13 cellular contexts compared by ENCODE assay signal in the genomic region with DNA sequence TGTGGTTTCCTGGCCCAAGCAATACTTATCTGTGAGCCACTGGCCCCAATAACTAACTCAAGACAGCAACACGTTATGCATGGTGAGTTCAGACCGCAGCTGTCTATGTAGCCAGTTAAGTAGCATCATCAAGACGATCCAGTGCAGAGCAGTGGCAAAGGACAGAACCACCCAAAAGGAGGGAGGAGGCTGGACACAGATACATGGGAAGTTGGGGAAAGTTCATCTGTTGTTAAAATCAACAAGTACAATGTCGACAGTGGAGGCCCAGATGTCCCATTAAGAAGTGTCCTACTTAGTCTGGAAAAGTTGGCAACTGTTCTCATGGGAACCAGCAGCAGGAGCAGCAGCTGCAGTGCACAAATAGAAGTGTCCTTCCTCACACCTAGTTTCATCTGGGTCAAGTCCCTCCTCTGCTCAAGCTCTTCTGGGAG.
DNase-seq lines count a peak whose midpoint lies in the region; ATAC-seq and TF ChIP-seq lines count a peak whose summit lies in the region.
"Had no signal": no experiment of that assay in that cellular context is flagged by ENCODE, and none has a peak within 500 bp of the region (broad histone marks: within the 10 kb centered on the region; RNA-seq: fewer than 3 reads in every experiment).

No MANE protein-coding gene starts in this region.

- no peak overlapping the region for H3K27ac Mint-ChIP-seq in activated T-cell treated with anti-CD3 and anti-CD28 coated beads, Interleukin-2, amount 50 U/mL, for 72 hours
- H3K27ac Mint-ChIP-seq in T-helper 2 cell treated with Interferon-gamma antibody and Interleukin-4, amounts not matched to agents 5 μg/mL and 100 μg/mL, for 36 hours: no peak overlapping the region
- H3K27ac Mint-ChIP-seq in Caco-2 (ENCODE audit: unreplicated experiment): no peak overlapping the region
- H3K27ac Mint-ChIP-seq: stimulated activated effector memory CD8-positive, alpha-beta T cell treated with anti-CD3 and anti-CD28 coated beads, Interleukin-12 subunit alpha, Interleukin-12 subunit beta, amount 100 ng/mL, for 72 hours had no signal

- H3K4me1 ChIP-seq in heart right ventricle (peaks cover 9 to 82% (median 53%) of the 10 kb centered on the region in 9 donors), Caco-2 (no peaks in the 10 kb centered on the region)
- H3K4me1 ChIP-seq: BE2C, right lobe of liver had no signal

- no peaks in the 10 kb centered on the region for H3K4me1 Mint-ChIP-seq in activated T-cell treated with anti-CD3 and anti-CD28 coated beads, Interleukin-2, amount 50 U/mL, for 72 hours (ENCODE audit: low read depth)
- H3K4me1 Mint-ChIP-seq in T-helper 2 cell treated with Interferon-gamma antibody and Interleukin-4, amounts not matched to agents 5 μg/mL and 100 μg/mL, for 36 hours (ENCODE audit: low read depth): peaks cover 2% of the 10 kb centered on the region
- H3K4me1 Mint-ChIP-seq in Caco-2 (ENCODE audit: low read depth, unreplicated experiment): no peaks in the 10 kb centered on the region
- H3K4me1 Mint-ChIP-seq: stimulated activated effector memory CD8-positive, alpha-beta T cell treated with anti-CD3 and anti-CD28 coated beads, Interleukin-12 subunit alpha, Interleukin-12 subunit beta, amount 100 ng/mL, for 72 hours had no signal

- no peak overlapping the region for H3K4me3 Mint-ChIP-seq in activated T-cell treated with anti-CD3 and anti-CD28 coated beads, Interleukin-2, amount 50 U/mL, for 72 hours
- no peak overlapping the region for H3K4me3 Mint-ChIP-seq in T-helper 2 cell treated with Interferon-gamma antibody and Interleukin-4, amounts not matched to agents 5 μg/mL and 100 μg/mL, for 36 hours
- no peak overlapping the region for H3K4me3 Mint-ChIP-seq in Caco-2 (ENCODE audit: unreplicated experiment)
- H3K4me3 Mint-ChIP-seq: stimulated activated effector memory CD8-positive, alpha-beta T cell treated with anti-CD3 and anti-CD28 coated beads, Interleukin-12 subunit alpha, Interleukin-12 subunit beta, amount 100 ng/mL, for 72 hours had no signal

- peak; percentile 64 for ATAC-seq in GM21360 (IDR thresholded peaks at IDR 0.05; ENCODE audit: unreplicated experiment)
- peak; percentile 92 for ATAC-seq in HG03175 (IDR thresholded peaks at IDR 0.05; ENCODE audit: unreplicated experiment)
- ATAC-seq in heart right ventricle: peak in 6 of 8 donors; percentile 38 to 55 (median 46)
- ATAC-seq in activated T-cell treated with anti-CD3 and anti-CD28 coated beads, Interleukin-2, amount 50 U/mL, for 72 hours (replicated peaks in 1 of 2): no peak
- ATAC-seq: right lobe of liver; stimulated activated effector memory CD8-positive, alpha-beta T cell treated with anti-CD3 and anti-CD28 coated beads, Interleukin-12 subunit alpha, Interleukin-12 subunit beta, amount 100 ng/mL, for 72 hours had no signal

- TF ChIP-seq CTCF in GM12865 (IDR thresholded peaks at IDR 0.05; ENCODE audit: insufficient read depth, low read depth, low read length, missing control alignments) (no peak), heart right ventricle (IDR thresholded peaks at IDR 0.05) (no peak), Caco-2 (IDR thresholded peaks at IDR 0.05; ENCODE audit: insufficient read depth in 1 of 2, low read depth in 1 of 2, low read length in 1 of 2, severe bottlenecking in 1 of 2, unreplicated experiment in 1 of 2) (no peak)

- no peaks in the 10 kb centered on the region for H3K27me3 ChIP-seq in heart right ventricle
- no peaks in the 10 kb centered on the region for H3K27me3 ChIP-seq in Caco-2 (replicated peaks; ENCODE audit: control insufficient read depth, insufficient read depth, low read length)
- H3K27me3 ChIP-seq: BE2C, right lobe of liver had no signal

- H3K36me3 Mint-ChIP-seq in activated T-cell treated with anti-CD3 and anti-CD28 coated beads, Interleukin-2, amount 50 U/mL, for 72 hours (ENCODE audit: insufficient read depth in 2 of 2): no peaks in the 10 kb centered on the region
- no peaks in the 10 kb centered on the region for H3K36me3 Mint-ChIP-seq in T-helper 2 cell treated with Interferon-gamma antibody and Interleukin-4, amounts not matched to agents 5 μg/mL and 100 μg/mL, for 36 hours (ENCODE audit: low read depth)
- no peaks in the 10 kb centered on the region for H3K36me3 Mint-ChIP-seq in Caco-2 (ENCODE audit: insufficient read depth, unreplicated experiment)
- H3K36me3 Mint-ChIP-seq: stimulated activated effector memory CD8-positive, alpha-beta T cell treated with anti-CD3 and anti-CD28 coated beads, Interleukin-12 subunit alpha, Interleukin-12 subunit beta, amount 100 ng/mL, for 72 hours had no signal

- 60 to 68% methylated on average over 4 of the region's 4 CpGs for WGBS in heart right ventricle, 2 donors

- CTCF ChIA-PET in Caco-2 (lab: Charles Lee): no interaction called here

- H3K9me3 ChIP-seq in heart right ventricle (no peaks in the 10 kb centered on the region), Caco-2 (no peaks in the 10 kb centered on the region)
- H3K9me3 ChIP-seq: BE2C, right lobe of liver had no signal

- peak overlapping the region in 5 of 10 donors; percentile 19 to 60 (median 40) for H3K27ac ChIP-seq in heart right ventricle
- H3K27ac ChIP-seq: right lobe of liver had no signal

- intact Hi-C loops in heart right ventricle (cut with DNase I): loop anchor here in 1 of 10 donors (10.0 kb wide), 1 partner anchor 80 kb away; no protein-coding TSS in a partner anchor
- intact Hi-C loops in Caco-2 (cut with micrococcal nuclease; ENCODE audit: unreplicated experiment): no loop called here

- POLR2A ChIA-PET in Caco-2 (lab: Charles Lee): no interaction called here

- DNase-seq in GM12865 (ENCODE audit: low read depth) (peak; percentile 23), heart right ventricle (no peak), EL (no peak), Caco-2 (no peak)
- DNase-seq in activated T-cell treated with anti-CD3 and anti-CD28 coated beads, Interleukin-2, amount 50 U/mL, for 72 hours: no peak
- no peak for DNase-seq in T-helper 2 cell treated with Interferon-gamma antibody and Interleukin-4, amounts not matched to agents 5 μg/mL and 100 μg/mL, for 36 hours (ENCODE audit: low spot score)
- DNase-seq: activated naive CD4-positive, alpha-beta T cell treated with Interleukin-2 at 50 U/mL for 16 hours; BE2C; NCI-H69; right lobe of liver had no signal

- H3K36me3 ChIP-seq in heart right ventricle: no peaks in the 10 kb centered on the region
- H3K36me3 ChIP-seq in Caco-2 (ENCODE audit: control insufficient read depth, insufficient read depth, low read length): no peaks in the 10 kb centered on the region
- H3K36me3 ChIP-seq: BE2C, right lobe of liver had no signal

- no TSS peak for BruUV-seq in Caco-2 (replicated peaks; lab: Mats Ljungman, UMichigan)

- no peaks in the 10 kb centered on the region for H3K27me3 Mint-ChIP-seq in activated T-cell treated with anti-CD3 and anti-CD28 coated beads, Interleukin-2, amount 50 U/mL, for 72 hours (ENCODE audit: low read depth)
- H3K27me3 Mint-ChIP-seq in T-helper 2 cell treated with Interferon-gamma antibody and Interleukin-4, amounts not matched to agents 5 μg/mL and 100 μg/mL, for 36 hours (ENCODE audit: low read depth): peaks cover 4% of the 10 kb centered on the region
- H3K27me3 Mint-ChIP-seq in Caco-2 (ENCODE audit: insufficient read depth, unreplicated experiment): no peaks in the 10 kb centered on the region

- H3K4me3 ChIP-seq in GM12865 (ENCODE audit: low read depth, low read length) (no peak overlapping the region), heart right ventricle (no peak overlapping the region), Caco-2 (ENCODE audit: low read depth, low read length) (no peak overlapping the region)
- H3K4me3 ChIP-seq: right lobe of liver had no signal

- H3K9me3 Mint-ChIP-seq in activated T-cell treated with anti-CD3 and anti-CD28 coated beads, Interleukin-2, amount 50 U/mL, for 72 hours: no peaks in the 10 kb centered on the region
- no peaks in the 10 kb centered on the region for H3K9me3 Mint-ChIP-seq in T-helper 2 cell treated with Interferon-gamma antibody and Interleukin-4, amounts not matched to agents 5 μg/mL and 100 μg/mL, for 36 hours
- H3K9me3 Mint-ChIP-seq in Caco-2 (ENCODE audit: unreplicated experiment): no peaks in the 10 kb centered on the region
- H3K9me3 Mint-ChIP-seq: stimulated activated effector memory CD8-positive, alpha-beta T cell treated with anti-CD3 and anti-CD28 coated beads, Interleukin-12 subunit alpha, Interleukin-12 subunit beta, amount 100 ng/mL, for 72 hours had no signal

Comparison
In these comparisons a context has a peak if more than half of its experiments do, and no peak if none do; other contexts are left out.
1. ATAC-seq: peak in GM21360 (single experiment), HG03175 (single experiment) and heart right ventricle (6 of 8); none in activated T-cell treated with anti-CD3 and anti-CD28 coated beads, Interleukin-2, amount 50 U/mL, for 72 hours (0 of 2).